In the genomic region with DNA sequence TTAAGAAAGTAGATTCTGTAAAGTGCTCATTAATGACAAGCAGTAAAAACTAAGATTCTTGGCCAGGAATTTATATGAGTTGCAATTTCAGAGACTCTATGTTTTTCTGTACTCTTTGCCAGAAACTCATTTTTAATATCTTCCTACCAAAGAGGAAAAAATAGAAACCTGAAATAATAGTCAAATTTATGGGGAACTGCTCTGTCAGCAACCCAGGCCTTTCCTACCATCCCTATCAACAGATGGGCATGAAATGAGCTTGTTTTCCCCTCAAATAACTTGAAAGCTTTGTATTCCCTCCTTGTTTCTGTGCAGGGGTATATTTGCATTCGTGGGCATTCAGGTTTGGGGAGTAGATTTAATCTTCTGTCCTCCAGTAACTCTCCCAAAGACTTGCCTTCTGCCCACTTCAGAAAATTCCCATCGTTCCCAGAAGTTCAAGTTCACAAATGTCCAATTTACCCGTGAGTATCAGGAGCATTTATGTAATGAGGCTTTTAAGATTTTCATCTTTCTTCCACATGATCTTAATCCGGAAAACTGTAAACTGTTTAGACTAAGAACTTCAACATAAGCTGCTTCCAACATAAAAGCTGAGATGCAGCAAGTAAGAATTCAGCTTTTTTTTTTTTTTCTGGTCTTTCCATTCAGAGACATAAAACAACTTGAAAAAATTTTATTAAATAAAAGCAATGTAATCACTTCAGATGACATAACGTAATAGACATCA, we compare ENCODE assay signal across 24 cellular contexts.
"Had no signal": no experiment of that assay in that cellular context is flagged by ENCODE, and none has a peak within 500 bp of the region (broad histone marks: within the 10 kb centered on the region; RNA-seq: fewer than 3 reads in every experiment).

No MANE protein-coding gene starts in this region.

- ATAC-seq: effector memory CD8-positive, alpha-beta T cell; esophagus mucosa; left lung; mucosa of descending colon; natural killer cell treated with Interleukin-12 subunit alpha and Interleukin-12 subunit beta and Interleukin-15 and Interleukin-18, amount 100 ng/mL, for 72 hours; right cardiac atrium; stimulated activated memory B cell treated with anti-CD40 and anti-IgM and Interleukin-4, amounts not matched to agents 10 μg/mL and 1 μg/mL and 100 μg/mL, for 72 hours; stimulated activated naive CD8-positive, alpha-beta T cell treated with anti-CD3 and anti-CD28 coated beads, Interleukin-15, Interleukin-2, amounts not matched to agents 100 U/mL and 50 U/mL, for 24 hours had no signal

- FAIRE-seq: frontal cortex, kidney, urothelium cell line had no signal

- H3K4me2 ChIP-seq: neural progenitor cell had no signal

- H3K9ac ChIP-seq: neural progenitor cell had no signal

- H2AFZ ChIP-seq: neural progenitor cell had no signal

- H3K4me3 ChIP-seq: colonic mucosa, left lung, mucosa of descending colon, neural progenitor cell, prostate gland, sigmoid colon, spleen, testis, tibial nerve, upper lobe of left lung had no signal

- H3K36me3 ChIP-seq: colonic mucosa, left lung, neural progenitor cell, prostate gland, sigmoid colon, spleen, tibial nerve, upper lobe of left lung had no signal

- H3K27me3 ChIP-seq: colonic mucosa, left lung, neural progenitor cell, sigmoid colon, spleen, testis, tibial nerve, upper lobe of left lung had no signal

- H3K9me3 ChIP-seq: colonic mucosa, left lung, mucosa of descending colon, prostate gland, sigmoid colon, spleen, testis, tibial nerve, upper lobe of left lung had no signal

- H3K27ac ChIP-seq: colonic mucosa, epithelial cell of prostate, left lung, neural progenitor cell, prostate gland, sigmoid colon, spleen, testis, tibial nerve, upper lobe of left lung had no signal

- DNase-seq: colonic mucosa; effector memory CD8-positive, alpha-beta T cell; kidney; left lung; mesenchymal stem cell; mucosa of descending colon; naive B cell; right cardiac atrium; sigmoid colon; spleen; stimulated activated CD4-positive, alpha-beta T cell treated with anti-CD3 and anti-CD28 coated beads, Interleukin-4, amount 100 ng/mL, for 4 hours; stimulated activated naive CD8-positive, alpha-beta T cell treated with anti-CD3 and anti-CD28 coated beads, Interleukin-15, Interleukin-2, amounts not matched to agents 100 U/mL and 50 U/mL, for 24 hours; substantia nigra; testis; upper lobe of left lung had no signal

- H3K4me1 ChIP-seq: left lung, neural progenitor cell, prostate gland, spleen, testis, tibial nerve, upper lobe of left lung had no signal
